In the genomic region with DNA sequence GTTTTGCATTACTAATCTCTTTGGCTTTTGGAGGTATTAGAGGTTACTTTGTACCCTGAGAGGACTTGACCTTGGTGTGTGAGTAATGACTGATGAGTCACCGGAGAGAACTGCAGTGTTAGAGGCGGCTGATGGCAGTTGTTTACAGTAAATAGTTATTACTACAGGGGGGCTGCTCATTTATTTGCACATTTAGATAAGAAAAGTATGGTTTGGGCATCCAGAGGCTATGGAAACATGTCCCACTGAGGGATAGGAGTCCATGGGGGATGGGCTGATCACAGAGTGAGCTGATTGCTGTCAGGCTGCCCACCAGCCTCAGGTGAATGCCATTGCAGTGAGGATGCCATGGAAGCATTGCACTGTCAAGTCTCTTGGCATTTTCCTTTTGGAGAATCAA, we compare ENCODE assay signal across 12 cellular contexts. TPM values are rescaled to one million over a fixed set of nuclear protein-coding genes. Genes with fewer than 3 reads are reported as not detected.
A peak's percentile ranks its signal among the peaks of the same experiment; 100 is the strongest.
DNase-seq lines count a peak whose midpoint lies in the region; ATAC-seq and TF ChIP-seq lines count a peak whose summit lies in the region.
"Had no signal": no experiment of that assay in that cellular context is flagged by ENCODE, and none has a peak within 500 bp of the region (broad histone marks: within the 10 kb centered on the region; RNA-seq: fewer than 3 reads in every experiment).

No MANE protein-coding gene starts in this region.

- H3K27ac ChIP-seq in body of pancreas, result peak overlapping the region in 1 of 4 donors; percentile 24
- H3K27ac ChIP-seq: right atrium auricular region, VCaP had no signal

- DNase-seq in COR-L47 (lab: John Stamatoyannopoulos, UW) (peak; percentile 18), body of pancreas (peak in 1 of 4 donors; percentile 5), kidney glomerular epithelial cell (lab: John Stamatoyannopoulos, UW) (peak; percentile 91)
- no peak for DNase-seq in stimulated activated CD4-positive, alpha-beta T cell treated with anti-CD3 and anti-CD28 coated beads, Interleukin-1b, Interleukin-23, amount 100 ng/mL, for 48 hours
- DNase-seq: activated effector memory CD4-positive, alpha-beta T cell treated with Interleukin-2 at 50 U/mL for 16 hours; CD4-positive, CD25-positive, alpha-beta regulatory T cell had no signal

- intact Hi-C loops in body of pancreas (cut with DNase I), result no loop called here

- no peak for TF ChIP-seq POLR2A in body of pancreas (IDR thresholded peaks at IDR 0.05)

- H3K27me3 ChIP-seq in body of pancreas, result no peaks in the 10 kb centered on the region
- H3K27me3 ChIP-seq: right atrium auricular region had no signal

- no peak for TF ChIP-seq CTCF in body of pancreas (IDR thresholded peaks at IDR 0.05)

- no peak overlapping the region for H3K4me3 ChIP-seq in body of pancreas
- H3K4me3 ChIP-seq: right atrium auricular region had no signal

- 7 to 11% methylated on average over 2 of the region's 2 CpGs for WGBS in body of pancreas, 2 donors

- no peak for TF ChIP-seq RAD21 in Ishikawa (IDR thresholded peaks at IDR 0.05; ENCODE audit: low read depth)

- peak; percentile 45; the same call in 1 of the 2 replicates for TF ChIP-seq EP300 in Ishikawa (IDR thresholded peaks at IDR 0.05; ENCODE audit: borderline replicate concordance)

- H3K4me1 ChIP-seq in body of pancreas, result no peaks in the 10 kb centered on the region
- H3K4me1 ChIP-seq: right atrium auricular region had no signal

- peak; percentile 81 for ATAC-seq in body of pancreas
- ATAC-seq in GM21447 (IDR thresholded peaks at IDR 0.05; ENCODE audit: unreplicated experiment), result no peak
- no peak for ATAC-seq in HG02938 (IDR thresholded peaks at IDR 0.05; ENCODE audit: unreplicated experiment)
- no peak for ATAC-seq in GM21367 (IDR thresholded peaks at IDR 0.05; ENCODE audit: unreplicated experiment)

- H3K36me3 ChIP-seq in body of pancreas (replicated peaks in 1 of 2; ENCODE audit: insufficient read depth in 1 of 2, low read depth in 2 of 2), result no peaks in the 10 kb centered on the region
- H3K36me3 ChIP-seq: right atrium auricular region had no signal

- no peaks in the 10 kb centered on the region for H3K9me3 ChIP-seq in body of pancreas

TF ChIP-seq in Ishikawa, 13 proteins besides CTCF, POLR2A, EP300 and RAD21:
- TF ChIP-seq, protein P1, sequence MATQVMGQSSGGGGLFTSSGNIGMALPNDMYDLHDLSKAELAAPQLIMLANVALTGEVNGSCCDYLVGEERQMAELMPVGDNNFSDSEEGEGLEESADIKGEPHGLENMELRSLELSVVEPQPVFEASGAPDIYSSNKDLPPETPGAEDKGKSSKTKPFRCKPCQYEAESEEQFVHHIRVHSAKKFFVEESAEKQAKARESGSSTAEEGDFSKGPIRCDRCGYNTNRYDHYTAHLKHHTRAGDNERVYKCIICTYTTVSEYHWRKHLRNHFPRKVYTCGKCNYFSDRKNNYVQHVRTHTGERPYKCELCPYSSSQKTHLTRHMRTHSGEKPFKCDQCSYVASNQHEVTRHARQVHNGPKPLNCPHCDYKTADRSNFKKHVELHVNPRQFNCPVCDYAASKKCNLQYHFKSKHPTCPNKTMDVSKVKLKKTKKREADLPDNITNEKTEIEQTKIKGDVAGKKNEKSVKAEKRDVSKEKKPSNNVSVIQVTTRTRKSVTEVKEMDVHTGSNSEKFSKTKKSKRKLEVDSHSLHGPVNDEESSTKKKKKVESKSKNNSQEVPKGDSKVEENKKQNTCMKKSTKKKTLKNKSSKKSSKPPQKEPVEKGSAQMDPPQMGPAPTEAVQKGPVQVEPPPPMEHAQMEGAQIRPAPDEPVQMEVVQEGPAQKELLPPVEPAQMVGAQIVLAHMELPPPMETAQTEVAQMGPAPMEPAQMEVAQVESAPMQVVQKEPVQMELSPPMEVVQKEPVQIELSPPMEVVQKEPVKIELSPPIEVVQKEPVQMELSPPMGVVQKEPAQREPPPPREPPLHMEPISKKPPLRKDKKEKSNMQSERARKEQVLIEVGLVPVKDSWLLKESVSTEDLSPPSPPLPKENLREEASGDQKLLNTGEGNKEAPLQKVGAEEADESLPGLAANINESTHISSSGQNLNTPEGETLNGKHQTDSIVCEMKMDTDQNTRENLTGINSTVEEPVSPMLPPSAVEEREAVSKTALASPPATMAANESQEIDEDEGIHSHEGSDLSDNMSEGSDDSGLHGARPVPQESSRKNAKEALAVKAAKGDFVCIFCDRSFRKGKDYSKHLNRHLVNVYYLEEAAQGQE (IDR thresholded peaks at IDR 0.05; ENCODE audit: low read depth), result no peak
- TF ChIP-seq TCF12 (IDR thresholded peaks at IDR 0.05; ENCODE audit: low read depth) (no peak), CEBPB (IDR thresholded peaks at IDR 0.05) (no peak), EGR1 (IDR thresholded peaks at IDR 0.05) (no peak), TEAD4 (IDR thresholded peaks at IDR 0.05) (peak; percentile 25; the same call in 1 of the 2 replicates), TAF1 (IDR thresholded peaks at IDR 0.05; ENCODE audit: low read depth) (no peak), YY1 (IDR thresholded peaks at IDR 0.05; ENCODE audit: low read depth) (no peak)
- TF ChIP-seq, protein P2, sequence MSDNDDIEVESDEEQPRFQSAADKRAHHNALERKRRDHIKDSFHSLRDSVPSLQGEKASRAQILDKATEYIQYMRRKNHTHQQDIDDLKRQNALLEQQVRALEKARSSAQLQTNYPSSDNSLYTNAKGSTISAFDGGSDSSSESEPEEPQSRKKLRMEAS (IDR thresholded peaks at IDR 0.05), result no peak

RNA-seq across cellular contexts. Expression of a gene that starts 17.3 kb away (rescaled TPM):
- total RNA-seq in body of pancreas, result 1 to 10 TPM in 1 of 2 donors, not detected in 1; 1.3 TPM
